15 cellular contexts compared by ENCODE assay signal in the genomic region with DNA sequence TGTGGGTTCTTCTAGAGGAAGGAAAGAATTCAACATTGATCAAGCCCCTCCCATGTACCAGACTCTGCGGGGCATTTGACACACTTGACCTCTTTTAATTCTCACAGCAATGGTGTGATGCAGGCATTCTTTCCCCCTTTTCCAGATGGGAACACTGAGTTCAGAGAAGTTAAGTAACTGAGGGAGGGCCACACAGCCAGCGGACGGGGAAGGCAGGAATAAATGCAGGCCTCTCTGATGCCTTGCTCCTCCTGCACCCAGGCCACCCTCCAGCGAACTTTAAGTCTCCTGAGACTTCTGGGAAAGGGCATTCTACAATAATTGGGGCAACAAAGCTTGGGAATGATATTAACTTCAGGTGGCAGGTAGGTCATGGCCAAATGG.
DNase-seq lines count a peak whose midpoint lies in the region; ATAC-seq, FAIRE-seq and TF ChIP-seq lines count a peak whose summit lies in the region.
"Had no signal": no experiment of that assay in that cellular context is flagged by ENCODE, and none has a peak within 500 bp of the region (broad histone marks: within the 10 kb centered on the region; RNA-seq: fewer than 3 reads in every experiment).

No MANE protein-coding gene starts in this region.

- peak overlapping the region; percentile 93 for H3K27ac Mint-ChIP-seq in T-helper 17 cell
- H3K27ac Mint-ChIP-seq in type B pancreatic cell: no peak overlapping the region

- H3K4me3 Mint-ChIP-seq in T-helper 17 cell: peak overlapping the region; percentile 91
- H3K4me3 Mint-ChIP-seq in type B pancreatic cell: no peak overlapping the region

- H3K27me3 ChIP-seq in HepG2 (ENCODE audit: control insufficient read depth in 1 of 2, insufficient read depth in 2 of 2, low read length in 2 of 2) (peaks cover 0 to 8% of the 10 kb centered on the region in 2 experiments; a peak in 1 of 5 replicates), right lobe of liver (no peaks in the 10 kb centered on the region)
- H3K27me3 ChIP-seq in effector memory CD4-positive, alpha-beta T cell (replicated peaks; ENCODE audit: control insufficient read depth, insufficient read depth, low read length, poor library complexity, severe bottlenecking): no peaks in the 10 kb centered on the region
- H3K27me3 ChIP-seq: left lung had no signal

- H3K36me3 Mint-ChIP-seq in T-helper 17 cell (ENCODE audit: low read depth) (peaks cover 4% of the 10 kb centered on the region), type B pancreatic cell (no peaks in the 10 kb centered on the region)

- H3K9me3 Mint-ChIP-seq in type B pancreatic cell: no peaks in the 10 kb centered on the region

- no peak for FAIRE-seq in HepG2 (lab: Jason Lieb, UNC)
- FAIRE-seq: TTC549 had no signal

- ATAC-seq in HepG2 (no peak), right lobe of liver (no peak), T-helper 17 cell (no peak), GM21717 (IDR thresholded peaks at IDR 0.05; ENCODE audit: unreplicated experiment) (no peak), GM18498 (IDR thresholded peaks at IDR 0.05; ENCODE audit: unreplicated experiment) (no peak)
- ATAC-seq: left lung, psoas muscle had no signal

- H3K4me2 ChIP-seq in HepG2 (ENCODE audit: low read depth, low read length): no peak overlapping the region

- H3K4me1 Mint-ChIP-seq in T-helper 17 cell (peaks cover 50% of the 10 kb centered on the region), type B pancreatic cell (ENCODE audit: unreplicated experiment) (peaks cover 36% of the 10 kb centered on the region)

- POLR2A ChIA-PET in HepG2 (lab: Yijun Ruan, JAX): no interaction called here

- no peak overlapping the region for H3K27ac ChIP-seq in HepG2 (ENCODE audit: extremely low read length, insufficient read depth, low read length)
- H3K27ac ChIP-seq in right lobe of liver: no peak overlapping the region
- H3K27ac ChIP-seq in effector memory CD4-positive, alpha-beta T cell (ENCODE audit: insufficient read depth, low read length, poor library complexity, severe bottlenecking): peak overlapping the region; percentile 28
- H3K27ac ChIP-seq: left lung, psoas muscle, SJCRH30 had no signal

- TF ChIP-seq CTCF in HepG2 (CRISPR knock-in tag; IDR thresholded peaks at IDR 0.05) (no peak), right lobe of liver (IDR thresholded peaks at IDR 0.05) (no peak), type B pancreatic cell (conservative IDR thresholded peaks at IDR 0.05) (no peak)

- DNase-seq in HepG2 (ENCODE audit: low spot score) (no peak), right lobe of liver (no peak), T-helper 17 cell (no peak), type B pancreatic cell (ENCODE audit: extremely low spot score, unreplicated experiment) (peak; percentile 18), DMS53 (lab: John Stamatoyannopoulos, UW) (no peak)
- DNase-seq in effector memory CD4-positive, alpha-beta T cell: no peak
- DNase-seq: DMS153, left lung, NCI-H1436, NCI-H2227 treated with DMSO at 0.1 percent for 48 hours, psoas muscle had no signal

- no peak for TF ChIP-seq EP300 in HepG2 (IDR thresholded peaks at IDR 0.05; ENCODE audit: low read depth in 2 of 2, low read length in 2 of 2)
- no peak for TF ChIP-seq EP300 in HepG2 (CRISPR knock-in tag; IDR thresholded peaks at IDR 0.05; ENCODE audit: borderline replicate concordance)

- BruUV-seq in HepG2 (replicated peaks; lab: Mats Ljungman, UMichigan): no TSS peak

- intact Hi-C loops in HepG2 (cut with micrococcal nuclease; ENCODE audit: unreplicated experiment): no loop called here
- intact Hi-C loops in right lobe of liver (cut with DNase I): no loop called here

- WGBS in HepG2 (ENCODE audit: low lambda C conversion rate): 22% methylated on average over 4 of the region's 4 CpGs
- 63% methylated on average over 4 of the region's 4 CpGs for WGBS in right lobe of liver (ENCODE audit: insufficient coverage, low coverage, low lambda C conversion rate, missing lambda C conversion rate)

- H3K27me3 Mint-ChIP-seq in T-helper 17 cell (peaks cover 6% of the 10 kb centered on the region), type B pancreatic cell (peaks cover 41% of the 10 kb centered on the region)

- H3K79me2 ChIP-seq in HepG2 (ENCODE audit: insufficient read depth, low read length): no peaks in the 10 kb centered on the region

- in situ Hi-C loops in HepG2 (cut with HindIII; ENCODE audit: extremely low pct_ligation_motif_present, low pct_unique_long_range_greater_than_20kb): no loop called here

- no peak overlapping the region for H3K9ac ChIP-seq in HepG2 (ENCODE audit: insufficient read depth, low read depth, low read length)

- no peaks in the 10 kb centered on the region for H4K20me1 ChIP-seq in HepG2 (ENCODE audit: insufficient read depth, low read length)

- peaks cover 13% of the 10 kb centered on the region for H3K4me1 ChIP-seq in HepG2 (ENCODE audit: insufficient read depth, low read length)
- no peaks in the 10 kb centered on the region for H3K4me1 ChIP-seq in right lobe of liver
- H3K4me1 ChIP-seq in effector memory CD4-positive, alpha-beta T cell (ENCODE audit: control insufficient read depth, insufficient read depth, low read length, poor library complexity, severe bottlenecking): peaks cover 32% of the 10 kb centered on the region
- H3K4me1 ChIP-seq: psoas muscle had no signal

- no peaks in the 10 kb centered on the region for H3K9me3 ChIP-seq in HepG2 (ENCODE audit: low read length)
- no peaks in the 10 kb centered on the region for H3K9me3 ChIP-seq in right lobe of liver
- no peaks in the 10 kb centered on the region for H3K9me3 ChIP-seq in T-helper 17 cell (ENCODE audit: control insufficient read depth, low read length, poor library complexity, severe bottlenecking)
- no peaks in the 10 kb centered on the region for H3K9me3 ChIP-seq in effector memory CD4-positive, alpha-beta T cell (ENCODE audit: control insufficient read depth, low read length)
- H3K9me3 ChIP-seq: left lung, psoas muscle, SJCRH30 had no signal

- CTCF ChIA-PET in HepG2 (lab: Yijun Ruan, JAX; ENCODE audit: low intra/inter-chr PET ratio, low total read pairs): no interaction called here

- no peak overlapping the region for H3K4me3 ChIP-seq in HepG2 (replicated peaks in 1 of 3; ENCODE audit: insufficient read depth in 1 of 3, low read depth in 2 of 3, low read length in 3 of 3)
- H3K4me3 ChIP-seq in right lobe of liver: no peak overlapping the region
- peak overlapping the region; percentile 30 for H3K4me3 ChIP-seq in effector memory CD4-positive, alpha-beta T cell (ENCODE audit: insufficient read depth, low read depth, low read length, poor library complexity, severe bottlenecking)
- H3K4me3 ChIP-seq: left lung, psoas muscle, SJCRH30 had no signal

- no peak for TF ChIP-seq POLR2A in HepG2 (IDR thresholded peaks at IDR 0.05; ENCODE audit: insufficient read depth in 1 of 2, low read depth in 2 of 2, low read length in 2 of 2)
- TF ChIP-seq POLR2A in right lobe of liver (IDR thresholded peaks at IDR 0.05): no peak

- H3K36me3 ChIP-seq in HepG2 (replicated peaks in 1 of 2; ENCODE audit: control insufficient read depth in 1 of 2, insufficient read depth in 2 of 2, low read length in 2 of 2): no peaks in the 10 kb centered on the region
- no peaks in the 10 kb centered on the region for H3K36me3 ChIP-seq in right lobe of liver
- H3K36me3 ChIP-seq in effector memory CD4-positive, alpha-beta T cell (ENCODE audit: control insufficient read depth, insufficient read depth, low read length): no peaks in the 10 kb centered on the region
- H3K36me3 ChIP-seq: left lung, SJCRH30 had no signal

- no peak for TF ChIP-seq RAD21 in HepG2 (CRISPR knock-in tag; IDR thresholded peaks at IDR 0.05)

- no peak overlapping the region for H2AFZ ChIP-seq in HepG2 (ENCODE audit: low read length)

TF ChIP-seq in HepG2, 621 proteins besides CTCF, POLR2A, EP300 and RAD21:
- peak; percentile 75 for TF ChIP-seq ZNF768 (CRISPR knock-in tag; IDR thresholded peaks at IDR 0.05)
- TF ChIP-seq TGIF2 (CRISPR knock-in tag; IDR thresholded peaks at IDR 0.05): no peak
